27 cellular contexts compared by ENCODE assay signal in the genomic region with DNA sequence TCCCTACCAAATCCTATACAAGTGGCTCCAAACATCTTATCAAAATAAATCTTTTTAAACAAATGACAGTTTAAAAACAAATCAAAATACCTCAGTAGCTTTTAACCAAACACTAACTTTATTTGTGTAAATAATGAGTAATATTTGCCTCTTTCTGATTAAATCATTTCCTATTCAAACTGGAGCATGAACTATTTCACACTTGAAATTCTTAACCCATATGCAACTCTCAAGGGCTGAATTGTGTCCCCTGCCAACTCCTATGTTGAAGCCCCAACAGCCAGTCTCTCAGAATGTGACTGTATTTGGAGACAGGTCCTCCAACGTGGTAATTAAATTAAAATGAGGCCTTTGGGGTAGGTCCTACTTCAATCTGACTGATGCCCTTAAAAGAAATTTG.
"Had no signal": no experiment of that assay in that cellular context is flagged by ENCODE, and none has a peak within 500 bp of the region (broad histone marks: within the 10 kb centered on the region; RNA-seq: fewer than 3 reads in every experiment).

No MANE protein-coding gene starts in this region.

- DNase-seq: activated CD4-positive, alpha-beta T cell treated with anti-CD3 and anti-CD28 coated beads for 36 hours; activated CD4-positive, alpha-beta T cell treated with anti-CD3 and anti-CD28 coated beads, Interleukin-2, amount 10 ng/mL, durations not matched to agents 7 days and 5 days; activated CD4-positive, alpha-beta T cell treated with anti-CD3 and anti-CD28 coated beads, Interleukin-2, amount 50 U/mL, for 48 hours; activated CD8-positive, alpha-beta T cell treated with anti-CD3 and anti-CD28 coated beads, Interleukin-2, amount 10 ng/mL, durations not matched to agents 7 days and 5 days; activated gamma-delta T cell treated with Interleukin-2 at 50 U/mL for 16 hours; activated naive CD4-positive, alpha-beta T cell treated with anti-CD3 and anti-CD28 coated beads for 36 hours; activated T-cell treated with anti-CD3 and anti-CD28 coated beads, Interleukin-2, amount 50 U/mL, for 24 hours; adrenal gland; body of pancreas; central memory CD4-positive, alpha-beta T cell; Karpas-422; NCI-H1105; NCI-H1417 treated with DMSO at 0.1 percent for 48 hours; NCI-H187 treated with DMSO at 0.1 percent for 48 hours; NCI-H2081; NCI-H226; NCI-H524 treated with DMSO at 0.1 percent for 48 hours; PC-9; SIG-M5; SW 1271; T-helper 1 cell; T-helper 2 cell; T-helper 9 cell had no signal

- H3K36me3 ChIP-seq: adrenal gland had no signal

- H3K27ac ChIP-seq: adrenal gland, body of pancreas, PC-9, RWPE1 had no signal

- H2AFZ ChIP-seq: PC-9 had no signal

- H3K27me3 ChIP-seq: adrenal gland, body of pancreas had no signal

- H3K4me2 ChIP-seq: PC-9 had no signal

- H3K4me3 ChIP-seq: adrenal gland, body of pancreas, PC-9 had no signal

- H3K9me3 ChIP-seq: adrenal gland, body of pancreas had no signal

- H3K27ac Mint-ChIP-seq: activated CD4-positive, alpha-beta T cell treated with anti-CD3 and anti-CD28 coated beads for 36 hours; activated CD4-positive, alpha-beta T cell treated with anti-CD3 and anti-CD28 coated beads, Interleukin-2, amount 10 ng/mL, durations not matched to agents 7 days and 5 days; activated CD8-positive, alpha-beta T cell treated with anti-CD3 and anti-CD28 coated beads, Interleukin-2, amount 10 ng/mL, durations not matched to agents 7 days and 5 days; activated naive CD4-positive, alpha-beta T cell treated with anti-CD3 and anti-CD28 coated beads for 36 hours; activated naive CD4-positive, alpha-beta T cell treated with anti-CD3 and anti-CD28 coated beads, Interleukin-2, amount 50 U/mL, for 72 hours had no signal

- ATAC-seq: activated CD4-positive, CD25-positive, alpha-beta regulatory T cell treated with anti-CD3 and anti-CD28 coated beads, Interleukin-2, amount 50 U/mL, for 24 hours; body of pancreas; Right ventricle myocardium inferior had no signal

- H3K4me1 ChIP-seq: adrenal gland, body of pancreas had no signal

- H3K4me3 Mint-ChIP-seq: activated CD4-positive, alpha-beta T cell treated with anti-CD3 and anti-CD28 coated beads for 36 hours; activated CD4-positive, alpha-beta T cell treated with anti-CD3 and anti-CD28 coated beads, Interleukin-2, amount 10 ng/mL, durations not matched to agents 7 days and 5 days; activated CD8-positive, alpha-beta T cell treated with anti-CD3 and anti-CD28 coated beads, Interleukin-2, amount 10 ng/mL, durations not matched to agents 7 days and 5 days; activated naive CD4-positive, alpha-beta T cell treated with anti-CD3 and anti-CD28 coated beads for 36 hours; activated T-cell treated with anti-CD3 and anti-CD28 coated beads, Interleukin-2, amount 50 U/mL, for 24 hours had no signal
